In genomic region chr5:159510282-159510681, GRCh38 we compare ENCODE assay signal across 10 cellular contexts.
DNase-seq lines count a peak whose midpoint lies in the region; ATAC-seq and TF ChIP-seq lines count a peak whose summit lies in the region.
"Had no signal": no experiment of that assay in that cellular context is flagged by ENCODE, and none has a peak within 500 bp of the region (broad histone marks: within the 10 kb centered on the region; RNA-seq: fewer than 3 reads in every experiment).

No MANE protein-coding gene starts in this region.

- POLR2A ChIA-PET in PC-3 (lab: Charles Lee; ENCODE audit: unreplicated experiment) = no interaction called here
- POLR2A ChIA-PET in activated CD4-positive, alpha-beta T cell treated with anti-CD3 and anti-CD28 coated beads, Interleukin-2, amount 10 ng/mL, durations not matched to agents 7 days and 5 days (lab: Charles Lee) = no interaction called here

- H3K27me3 ChIP-seq in PC-3 (ENCODE audit: low read length) = no peaks in the 10 kb centered on the region

- H3K4me3 ChIP-seq in PC-3 (ENCODE audit: low read length) (no peak overlapping the region), fibroblast of the aortic adventitia (ENCODE audit: low read depth, low read length) (no peak overlapping the region)

- peak; percentile 63 for DNase-seq in AG09319 (ENCODE audit: extremely low read depth, low read depth)
- DNase-seq in PC-3 = peak; percentile 83
- peak; percentile 46 for DNase-seq in fibroblast of the aortic adventitia (ENCODE audit: low read depth)
- DNase-seq in myocyte (ENCODE audit: low read depth) = peak; percentile 94
- DNase-seq in activated naive CD4-positive, alpha-beta T cell treated with anti-CD3 and anti-CD28 coated beads, Interleukin-2, amount 50 U/mL, for 72 hours (ENCODE audit: low spot score in 2 of 2) = no peak
- no peak for DNase-seq in natural killer cell treated with Interleukin-12 subunit alpha and Interleukin-12 subunit beta and Interleukin-15 and Interleukin-18, amount 100 ng/mL, for 72 hours (ENCODE audit: low spot score)
- no peak for DNase-seq in activated CD4-positive, alpha-beta T cell treated with anti-CD3 and anti-CD28 coated beads, Interleukin-2, amount 10 ng/mL, durations not matched to agents 7 days and 5 days
- DNase-seq: activated naive CD4-positive, alpha-beta T cell treated with Interleukin-2 at 50 U/mL for 16 hours had no signal

- H3K27ac Mint-ChIP-seq in activated naive CD4-positive, alpha-beta T cell treated with anti-CD3 and anti-CD28 coated beads, Interleukin-2, amount 50 U/mL, for 72 hours = no peak overlapping the region
- no peak overlapping the region for H3K27ac Mint-ChIP-seq in natural killer cell treated with Interleukin-12 subunit alpha and Interleukin-12 subunit beta and Interleukin-15 and Interleukin-18, amount 100 ng/mL, for 72 hours
- no peak overlapping the region for H3K27ac Mint-ChIP-seq in activated CD4-positive, alpha-beta T cell treated with anti-CD3 and anti-CD28 coated beads, Interleukin-2, amount 10 ng/mL, durations not matched to agents 7 days and 5 days

- H3K4me2 ChIP-seq in PC-3 (ENCODE audit: low read length) = peak overlapping the region; percentile 20; the same call in 1 of the 2 replicates
- H3K4me2 ChIP-seq: KMS-11 had no signal

- no peaks in the 10 kb centered on the region for H3K9me3 Mint-ChIP-seq in activated naive CD4-positive, alpha-beta T cell treated with anti-CD3 and anti-CD28 coated beads, Interleukin-2, amount 50 U/mL, for 72 hours
- peaks cover 4% of the 10 kb centered on the region for H3K9me3 Mint-ChIP-seq in natural killer cell treated with Interleukin-12 subunit alpha and Interleukin-12 subunit beta and Interleukin-15 and Interleukin-18, amount 100 ng/mL, for 72 hours
- no peaks in the 10 kb centered on the region for H3K9me3 Mint-ChIP-seq in activated CD4-positive, alpha-beta T cell treated with anti-CD3 and anti-CD28 coated beads, Interleukin-2, amount 10 ng/mL, durations not matched to agents 7 days and 5 days

- intact Hi-C loops in PC-3 (cut with micrococcal nuclease) = loop anchor here (2.0 to 10.0 kb wide), 4 partner anchors 47 to 315 kb away; partner anchors contain the start of gene IL12B

- peak overlapping the region; percentile 57 for H3K27ac ChIP-seq in PC-3 (ENCODE audit: low read length)
- H3K27ac ChIP-seq: KMS-11 had no signal

- TF ChIP-seq CTCF in AG09319 (IDR thresholded peaks at IDR 0.05; ENCODE audit: low read depth, low read length) = peak; percentile 26
- no peak for TF ChIP-seq CTCF in PC-3 (conservative IDR thresholded peaks at IDR 0.05; ENCODE audit: low read depth, low read length)
- no peak for TF ChIP-seq CTCF in fibroblast of the aortic adventitia (IDR thresholded peaks at IDR 0.05; ENCODE audit: insufficient read depth, low read length)

- peaks cover 3 to 8% of the 10 kb centered on the region in 2 donors for H3K4me1 Mint-ChIP-seq in natural killer cell treated with Interleukin-12 subunit alpha and Interleukin-12 subunit beta and Interleukin-15 and Interleukin-18, amount 100 ng/mL, for 72 hours (ENCODE audit: low read depth in 2 of 2)
- H3K4me1 Mint-ChIP-seq in activated CD4-positive, alpha-beta T cell treated with anti-CD3 and anti-CD28 coated beads, Interleukin-2, amount 10 ng/mL, durations not matched to agents 7 days and 5 days = peaks cover 3% of the 10 kb centered on the region

- CTCF ChIA-PET in PC-3 (lab: Charles Lee) = interaction anchor here (0.9 kb wide), 1 partner anchor 8 kb away, joined by 3 read pairs; no protein-coding TSS in a partner anchor
- CTCF ChIA-PET in activated CD4-positive, alpha-beta T cell treated with anti-CD3 and anti-CD28 coated beads, Interleukin-2, amount 10 ng/mL, durations not matched to agents 7 days and 5 days (lab: Charles Lee) = no interaction called here

- H3K27me3 Mint-ChIP-seq in natural killer cell treated with Interleukin-12 subunit alpha and Interleukin-12 subunit beta and Interleukin-15 and Interleukin-18, amount 100 ng/mL, for 72 hours = peaks cover 21 to 34% of the 10 kb centered on the region in 2 donors
- peaks cover 27% of the 10 kb centered on the region for H3K27me3 Mint-ChIP-seq in activated CD4-positive, alpha-beta T cell treated with anti-CD3 and anti-CD28 coated beads, Interleukin-2, amount 10 ng/mL, durations not matched to agents 7 days and 5 days

- H3K9me2 ChIP-seq in PC-3 (replicated peaks; ENCODE audit: low read length) = no peaks in the 10 kb centered on the region

- H3K9ac ChIP-seq in PC-3 (ENCODE audit: low read length) = no peak overlapping the region
- H3K9ac ChIP-seq: KMS-11 had no signal

- H3F3A ChIP-seq in PC-3 (ENCODE audit: low read length, unreplicated experiment) = no peaks in the 10 kb centered on the region

- H3K79me2 ChIP-seq in PC-3 (ENCODE audit: low read length) = no peaks in the 10 kb centered on the region

- peaks cover 47% of the 10 kb centered on the region for H3K4me1 ChIP-seq in PC-3 (ENCODE audit: insufficient read depth, low read length)

- H3K36me3 ChIP-seq in PC-3 (ENCODE audit: low read depth, low read length) = no peaks in the 10 kb centered on the region

- H3K36me3 Mint-ChIP-seq in activated naive CD4-positive, alpha-beta T cell treated with anti-CD3 and anti-CD28 coated beads, Interleukin-2, amount 50 U/mL, for 72 hours = no peaks in the 10 kb centered on the region
- H3K36me3 Mint-ChIP-seq in natural killer cell treated with Interleukin-12 subunit alpha and Interleukin-12 subunit beta and Interleukin-15 and Interleukin-18, amount 100 ng/mL, for 72 hours = no peaks in the 10 kb centered on the region
- H3K36me3 Mint-ChIP-seq in activated CD4-positive, alpha-beta T cell treated with anti-CD3 and anti-CD28 coated beads, Interleukin-2, amount 10 ng/mL, durations not matched to agents 7 days and 5 days (ENCODE audit: low read depth) = no peaks in the 10 kb centered on the region

- no TSS peak for BruUV-seq in PC-3 (replicated peaks; lab: Mats Ljungman, UMichigan)

- H4K20me1 ChIP-seq in PC-3 (ENCODE audit: low read length) = no peaks in the 10 kb centered on the region

- no peaks in the 10 kb centered on the region for H3K9me3 ChIP-seq in PC-3 (ENCODE audit: low read length)

- no peak overlapping the region for H3K4me3 Mint-ChIP-seq in natural killer cell treated with Interleukin-12 subunit alpha and Interleukin-12 subunit beta and Interleukin-15 and Interleukin-18, amount 100 ng/mL, for 72 hours
- H3K4me3 Mint-ChIP-seq in activated CD4-positive, alpha-beta T cell treated with anti-CD3 and anti-CD28 coated beads, Interleukin-2, amount 10 ng/mL, durations not matched to agents 7 days and 5 days = no peak overlapping the region

- ATAC-seq in PC-3 = peak; percentile 86
- no peak for ATAC-seq in activated naive CD4-positive, alpha-beta T cell treated with anti-CD3 and anti-CD28 coated beads, Interleukin-2, amount 50 U/mL, for 72 hours
- ATAC-seq in natural killer cell treated with Interleukin-12 subunit alpha and Interleukin-12 subunit beta and Interleukin-15 and Interleukin-18, amount 100 ng/mL, for 72 hours = no peak
- no peak for ATAC-seq in GM21619 (IDR thresholded peaks at IDR 0.05; ENCODE audit: unreplicated experiment)

- no peak overlapping the region for H2AFZ ChIP-seq in PC-3 (ENCODE audit: low read length)

Comparison
In these comparisons a context has a peak if more than half of its experiments do, and no peak if none do; other contexts are left out.
1. DNase-seq: peak in AG09319 (single experiment), PC-3 (single experiment), fibroblast of the aortic adventitia (single experiment) and myocyte (single experiment); none in activated naive CD4-positive, alpha-beta T cell treated with anti-CD3 and anti-CD28 coated beads, Interleukin-2, amount 50 U/mL, for 72 hours (0 of 2), natural killer cell treated with Interleukin-12 subunit alpha and Interleukin-12 subunit beta and Interleukin-15 and Interleukin-18, amount 100 ng/mL, for 72 hours (single experiment) and activated CD4-positive, alpha-beta T cell treated with anti-CD3 and anti-CD28 coated beads, Interleukin-2, amount 10 ng/mL, durations not matched to agents 7 days and 5 days (single experiment).